ENCODE assay signal across 10 cellular contexts in genomic region chr6:135576055-135576454, GRCh38.
DNase-seq lines count a peak whose midpoint lies in the region; ATAC-seq, FAIRE-seq and TF ChIP-seq lines count a peak whose summit lies in the region.
"Had no signal": no experiment of that assay in that cellular context is flagged by ENCODE, and none has a peak within 500 bp of the region (broad histone marks: within the 10 kb centered on the region; RNA-seq: fewer than 3 reads in every experiment).

No MANE protein-coding gene starts in this region.

- ATAC-seq in A549 (peak in 1 of 2 experiments; percentile 64; a peak in 2 of 6 replicates), HG03520 (IDR thresholded peaks at IDR 0.05; ENCODE audit: unreplicated experiment) (no peak)
- ATAC-seq: activated naive CD4-positive, alpha-beta T cell treated with anti-CD3 and anti-CD28 coated beads, Interleukin-2, amount 50 U/mL, for 72 hours had no signal

- POLR2A ChIA-PET in A549 (lab: Yijun Ruan, JAX): no interaction called here

- no peaks in the 10 kb centered on the region for H4K20me1 ChIP-seq in fibroblast of lung (ENCODE audit: control insufficient read depth, extremely low read depth, insufficient read depth, low read length)

- TF ChIP-seq CTCF in A549 (IDR thresholded peaks at IDR 0.05): no peak
- TF ChIP-seq CTCF in fibroblast of lung (conservative IDR thresholded peaks at IDR 0.05 in 1 of 2, IDR thresholded peaks at IDR 0.05 in 1 of 2; ENCODE audit: low read depth in 1 of 2, low read length in 2 of 2): no peak
- no peak for TF ChIP-seq CTCF in colonic mucosa (IDR thresholded peaks at IDR 0.05)

- H3K4me1 ChIP-seq in A549 (peaks cover 6% of the 10 kb centered on the region), fibroblast of lung (ENCODE audit: control insufficient read depth, extremely low read depth, insufficient read depth, low read length) (no peaks in the 10 kb centered on the region), colonic mucosa (no peaks in the 10 kb centered on the region)

- no peak for TF ChIP-seq EP300 in A549 (IDR thresholded peaks at IDR 0.05)

- no peak overlapping the region for H3K27ac ChIP-seq in A549
- no peak overlapping the region for H3K27ac ChIP-seq in fibroblast of lung (ENCODE audit: insufficient read depth, low read length)
- no peak overlapping the region for H3K27ac ChIP-seq in colonic mucosa

- DNase-seq in A549 (ENCODE audit: low read depth in 1 of 2, low spot score in 1 of 2) (peak in 1 of 2 experiments; percentile 11), EL (peak; percentile 66), NCI-H69 (lab: John Stamatoyannopoulos, UW) (peak; percentile 36), fibroblast of lung (ENCODE audit: low read depth in 2 of 2) (peak; percentile 73 to 90), 8988T (no peak), colonic mucosa (no peak), COLO668 (lab: John Stamatoyannopoulos, UW; ENCODE audit: unreplicated experiment) (no peak)
- DNase-seq: NCI-H2081 had no signal

- 23% methylated on average over 1 of the region's 1 CpG for WGBS in A549 (ENCODE audit: missing lambda C conversion rate)

- TF ChIP-seq RAD21 in A549 (conservative IDR thresholded peaks at IDR 0.05 in 1 of 2, IDR thresholded peaks at IDR 0.05 in 1 of 2): no peak

- H2AFZ ChIP-seq in fibroblast of lung (ENCODE audit: low read length): no peak overlapping the region

- TF ChIP-seq POLR2A in A549 (IDR thresholded peaks at IDR 0.05; ENCODE audit: low read length): no peak

- H3K4me2 ChIP-seq in A549 (0 out of 3 replicates have a peak overlapping the region, but pooled peaks have one; percentile 27), fibroblast of lung (ENCODE audit: extremely low read depth, insufficient read depth, low read length) (no peak overlapping the region)

- FAIRE-seq in A549 (lab: Jason Lieb, UNC): no peak

- no peaks in the 10 kb centered on the region for H3K79me2 ChIP-seq in fibroblast of lung (ENCODE audit: control insufficient read depth, insufficient read depth, low read length)

- H3K36me3 ChIP-seq in fibroblast of lung (ENCODE audit: control insufficient read depth, insufficient read depth, low read length): no peaks in the 10 kb centered on the region
- H3K36me3 ChIP-seq in colonic mucosa: no peaks in the 10 kb centered on the region

- intact Hi-C loops in colonic mucosa (cut with DNase I): no loop called here

- no peaks in the 10 kb centered on the region for H3K27me3 ChIP-seq in fibroblast of lung (ENCODE audit: control insufficient read depth, insufficient read depth, low read length)
- no peaks in the 10 kb centered on the region for H3K27me3 ChIP-seq in colonic mucosa

- H3K4me3 ChIP-seq in A549 (no peak overlapping the region), fibroblast of lung (replicated peaks in 1 of 4; ENCODE audit: control extremely low read depth in 1 of 4, insufficient read depth in 1 of 4, low read depth in 3 of 4, low read length in 4 of 4) (no peak overlapping the region), colonic mucosa (no peak overlapping the region)

- H3K9me3 ChIP-seq in A549 (no peaks in the 10 kb centered on the region), fibroblast of lung (ENCODE audit: control insufficient read depth, insufficient read depth, low read depth, low read length) (no peaks in the 10 kb centered on the region), colonic mucosa (no peaks in the 10 kb centered on the region)

- no peak overlapping the region for H3K9ac ChIP-seq in fibroblast of lung (ENCODE audit: insufficient read depth, low read length)
- no peak overlapping the region for H3K9ac ChIP-seq in colonic mucosa (ENCODE audit: low read depth in 2 of 2, low read length in 2 of 2)

- CTCF ChIA-PET in A549 (lab: Yijun Ruan, JAX): interaction anchor here (0.5 kb wide), 1 partner anchor 578 kb away, joined by 3 read pairs; no protein-coding TSS in a partner anchor

TF ChIP-seq in A549, 52 proteins besides CTCF, POLR2A, EP300 and RAD21:
- TF ChIP-seq TP53 (CRISPR knock-in tag; IDR thresholded peaks at IDR 0.05) (no peak), CBX8 (IDR thresholded peaks at IDR 0.05) (no peak), RFX5 (IDR thresholded peaks at IDR 0.05) (no peak), HES2 (IDR thresholded peaks at IDR 0.05) (no peak), FOSB (CRISPR knock-in tag; IDR thresholded peaks at IDR 0.05) (no peak), EHF (CRISPR knock-in tag; IDR thresholded peaks at IDR 0.05) (no peak), SMC3 (IDR thresholded peaks at IDR 0.05) (no peak)

Comparison
In these comparisons a context has a peak if more than half of its experiments do, and no peak if none do; other contexts are left out.
1. DNase-seq: peak in EL (single experiment), NCI-H69 (single experiment) and fibroblast of lung (2 of 2); none in 8988T (single experiment), colonic mucosa (single experiment) and COLO668 (single experiment).